Comparison of ENCODE assay signal across 1 cellular context in the genomic region with DNA sequence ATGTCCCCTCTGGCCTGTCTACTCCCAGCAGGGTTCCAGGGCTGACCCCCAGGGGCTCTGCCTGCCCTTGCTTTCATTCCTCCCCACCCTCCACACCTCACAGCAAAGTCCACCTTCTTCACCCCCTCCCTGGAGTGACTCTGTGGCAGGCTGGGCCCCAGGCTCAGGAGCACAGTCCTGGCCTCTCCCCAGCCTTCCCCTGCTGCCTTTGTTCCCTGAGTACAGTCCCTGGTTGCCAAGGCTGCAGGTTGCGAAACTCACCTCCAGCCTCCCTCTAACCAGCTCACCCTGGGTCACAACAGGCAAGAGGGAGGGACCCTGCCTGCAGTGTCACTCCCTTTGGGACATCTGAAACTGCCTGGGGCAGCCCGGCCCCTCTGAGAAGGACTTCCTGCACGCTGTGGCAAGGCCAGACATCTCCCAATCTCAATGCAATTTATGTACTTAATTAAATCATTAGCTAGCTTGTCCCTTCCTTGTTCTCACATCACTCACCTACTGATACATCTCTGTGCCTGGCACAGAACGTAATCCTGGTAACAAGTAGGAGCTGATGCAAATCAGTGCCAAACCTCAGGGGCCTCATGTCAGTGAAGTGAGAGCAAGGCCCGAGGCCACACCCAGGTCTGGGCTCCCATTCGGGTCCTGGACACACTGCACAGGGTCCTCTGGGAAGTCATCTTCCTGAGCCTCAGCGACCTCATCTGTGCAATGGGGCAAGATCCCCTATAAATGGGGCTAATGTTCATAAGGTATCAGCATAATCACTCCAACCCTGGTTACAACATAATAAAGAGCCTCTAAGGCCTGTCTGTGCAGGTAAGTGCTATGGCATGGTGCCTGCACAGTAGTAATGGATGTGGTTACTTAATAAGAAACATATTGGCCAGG.
TF ChIP-seq lines count a peak whose summit lies in the region.

No MANE protein-coding gene starts in this region.

TF ChIP-seq in HepG2, 621 proteins besides CTCF, POLR2A, EP300 and RAD21 (continued from another document and continues in another):
- TF ChIP-seq, protein P1, sequence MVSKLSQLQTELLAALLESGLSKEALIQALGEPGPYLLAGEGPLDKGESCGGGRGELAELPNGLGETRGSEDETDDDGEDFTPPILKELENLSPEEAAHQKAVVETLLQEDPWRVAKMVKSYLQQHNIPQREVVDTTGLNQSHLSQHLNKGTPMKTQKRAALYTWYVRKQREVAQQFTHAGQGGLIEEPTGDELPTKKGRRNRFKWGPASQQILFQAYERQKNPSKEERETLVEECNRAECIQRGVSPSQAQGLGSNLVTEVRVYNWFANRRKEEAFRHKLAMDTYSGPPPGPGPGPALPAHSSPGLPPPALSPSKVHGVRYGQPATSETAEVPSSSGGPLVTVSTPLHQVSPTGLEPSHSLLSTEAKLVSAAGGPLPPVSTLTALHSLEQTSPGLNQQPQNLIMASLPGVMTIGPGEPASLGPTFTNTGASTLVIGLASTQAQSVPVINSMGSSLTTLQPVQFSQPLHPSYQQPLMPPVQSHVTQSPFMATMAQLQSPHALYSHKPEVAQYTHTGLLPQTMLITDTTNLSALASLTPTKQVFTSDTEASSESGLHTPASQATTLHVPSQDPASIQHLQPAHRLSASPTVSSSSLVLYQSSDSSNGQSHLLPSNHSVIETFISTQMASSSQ (IDR thresholded peaks at IDR 0.05; ENCODE audit: low read depth), result no peak
- TF ChIP-seq, protein P1 (CRISPR knock-in tag; IDR thresholded peaks at IDR 0.05; ENCODE audit: borderline replicate concordance), result peak; percentile 63; the same call in 1 of the 2 replicates
- TF ChIP-seq, protein P2, sequence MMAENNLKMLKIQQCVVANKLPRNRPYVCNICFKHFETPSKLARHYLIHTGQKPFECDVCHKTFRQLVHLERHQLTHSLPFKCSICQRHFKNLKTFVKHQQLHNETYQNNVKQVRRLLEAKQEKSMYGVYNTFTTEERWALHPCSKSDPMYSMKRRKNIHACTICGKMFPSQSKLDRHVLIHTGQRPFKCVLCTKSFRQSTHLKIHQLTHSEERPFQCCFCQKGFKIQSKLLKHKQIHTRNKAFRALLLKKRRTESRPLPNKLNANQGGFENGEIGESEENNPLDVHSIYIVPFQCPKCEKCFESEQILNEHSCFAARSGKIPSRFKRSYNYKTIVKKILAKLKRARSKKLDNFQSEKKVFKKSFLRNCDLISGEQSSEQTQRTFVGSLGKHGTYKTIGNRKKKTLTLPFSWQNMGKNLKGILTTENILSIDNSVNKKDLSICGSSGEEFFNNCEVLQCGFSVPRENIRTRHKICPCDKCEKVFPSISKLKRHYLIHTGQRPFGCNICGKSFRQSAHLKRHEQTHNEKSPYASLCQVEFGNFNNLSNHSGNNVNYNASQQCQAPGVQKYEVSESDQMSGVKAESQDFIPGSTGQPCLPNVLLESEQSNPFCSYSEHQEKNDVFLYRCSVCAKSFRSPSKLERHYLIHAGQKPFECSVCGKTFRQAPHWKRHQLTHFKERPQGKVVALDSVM (CRISPR knock-in tag; IDR thresholded peaks at IDR 0.05), result peak; percentile 90; the same call in 1 of the 2 replicates
- TF ChIP-seq GATA4 (IDR thresholded peaks at IDR 0.05; ENCODE audit: borderline replicate concordance, low read depth), result no peak
- TF ChIP-seq ARHGAP35 (CRISPR knock-in tag; IDR thresholded peaks at IDR 0.05; ENCODE audit: borderline replicate concordance), result no peak
- TF ChIP-seq, protein P3, sequence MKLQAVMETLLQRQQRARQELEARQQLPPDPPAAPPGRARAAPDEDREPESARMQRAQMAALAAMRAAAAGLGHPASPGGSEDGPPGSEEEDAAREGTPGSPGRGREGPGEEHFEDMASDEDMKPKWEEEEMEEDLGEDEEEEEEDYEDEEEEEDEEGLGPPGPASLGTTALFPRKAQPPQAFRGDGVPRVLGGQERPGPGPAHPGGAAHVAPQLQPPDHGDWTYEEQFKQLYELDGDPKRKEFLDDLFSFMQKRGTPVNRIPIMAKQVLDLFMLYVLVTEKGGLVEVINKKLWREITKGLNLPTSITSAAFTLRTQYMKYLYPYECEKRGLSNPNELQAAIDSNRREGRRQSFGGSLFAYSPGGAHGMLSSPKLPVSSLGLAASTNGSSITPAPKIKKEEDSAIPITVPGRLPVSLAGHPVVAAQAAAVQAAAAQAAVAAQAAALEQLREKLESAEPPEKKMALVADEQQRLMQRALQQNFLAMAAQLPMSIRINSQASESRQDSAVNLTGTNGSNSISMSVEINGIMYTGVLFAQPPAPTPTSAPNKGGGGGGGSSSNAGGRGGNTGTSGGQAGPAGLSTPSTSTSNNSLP (IDR thresholded peaks at IDR 0.05; ENCODE audit: low read depth, low read length), result 0 out of 2 replicates have a peak, but pooled peaks have one; percentile 9
- peak; percentile 91; the same call in 1 of the 2 replicates for TF ChIP-seq ZMYM3 (CRISPR knock-in tag; IDR thresholded peaks at IDR 0.05)
- 0 out of 2 replicates have a peak, but pooled peaks have one; percentile 27 for TF ChIP-seq GZF1 (CRISPR knock-in tag; IDR thresholded peaks at IDR 0.05)
- TF ChIP-seq RFXAP (CRISPR knock-in tag; IDR thresholded peaks at IDR 0.05; ENCODE audit: borderline replicate concordance), result 0 out of 2 replicates have a peak, but pooled peaks have one; percentile 53
- TF ChIP-seq CBX2 (IDR thresholded peaks at IDR 0.05; ENCODE audit: low read depth, low read length), result no peak
- TF ChIP-seq CBX2 (CRISPR knock-in tag; IDR thresholded peaks at IDR 0.05; ENCODE audit: low read depth), result 0 out of 2 replicates have a peak, but pooled peaks have one; percentile 28
- TF ChIP-seq RCOR2 (CRISPR knock-in tag; IDR thresholded peaks at IDR 0.05), result peak; percentile 81; the same call in 1 of the 2 replicates
- no peak for TF ChIP-seq PHF20 (CRISPR knock-in tag; IDR thresholded peaks at IDR 0.05)
- TF ChIP-seq, protein P4, sequence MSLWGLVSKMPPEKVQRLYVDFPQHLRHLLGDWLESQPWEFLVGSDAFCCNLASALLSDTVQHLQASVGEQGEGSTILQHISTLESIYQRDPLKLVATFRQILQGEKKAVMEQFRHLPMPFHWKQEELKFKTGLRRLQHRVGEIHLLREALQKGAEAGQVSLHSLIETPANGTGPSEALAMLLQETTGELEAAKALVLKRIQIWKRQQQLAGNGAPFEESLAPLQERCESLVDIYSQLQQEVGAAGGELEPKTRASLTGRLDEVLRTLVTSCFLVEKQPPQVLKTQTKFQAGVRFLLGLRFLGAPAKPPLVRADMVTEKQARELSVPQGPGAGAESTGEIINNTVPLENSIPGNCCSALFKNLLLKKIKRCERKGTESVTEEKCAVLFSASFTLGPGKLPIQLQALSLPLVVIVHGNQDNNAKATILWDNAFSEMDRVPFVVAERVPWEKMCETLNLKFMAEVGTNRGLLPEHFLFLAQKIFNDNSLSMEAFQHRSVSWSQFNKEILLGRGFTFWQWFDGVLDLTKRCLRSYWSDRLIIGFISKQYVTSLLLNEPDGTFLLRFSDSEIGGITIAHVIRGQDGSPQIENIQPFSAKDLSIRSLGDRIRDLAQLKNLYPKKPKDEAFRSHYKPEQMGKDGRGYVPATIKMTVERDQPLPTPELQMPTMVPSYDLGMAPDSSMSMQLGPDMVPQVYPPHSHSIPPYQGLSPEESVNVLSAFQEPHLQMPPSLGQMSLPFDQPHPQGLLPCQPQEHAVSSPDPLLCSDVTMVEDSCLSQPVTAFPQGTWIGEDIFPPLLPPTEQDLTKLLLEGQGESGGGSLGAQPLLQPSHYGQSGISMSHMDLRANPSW (CRISPR knock-in tag; IDR thresholded peaks at IDR 0.05; ENCODE audit: borderline replicate concordance), result no peak
- TF ChIP-seq, protein P5, sequence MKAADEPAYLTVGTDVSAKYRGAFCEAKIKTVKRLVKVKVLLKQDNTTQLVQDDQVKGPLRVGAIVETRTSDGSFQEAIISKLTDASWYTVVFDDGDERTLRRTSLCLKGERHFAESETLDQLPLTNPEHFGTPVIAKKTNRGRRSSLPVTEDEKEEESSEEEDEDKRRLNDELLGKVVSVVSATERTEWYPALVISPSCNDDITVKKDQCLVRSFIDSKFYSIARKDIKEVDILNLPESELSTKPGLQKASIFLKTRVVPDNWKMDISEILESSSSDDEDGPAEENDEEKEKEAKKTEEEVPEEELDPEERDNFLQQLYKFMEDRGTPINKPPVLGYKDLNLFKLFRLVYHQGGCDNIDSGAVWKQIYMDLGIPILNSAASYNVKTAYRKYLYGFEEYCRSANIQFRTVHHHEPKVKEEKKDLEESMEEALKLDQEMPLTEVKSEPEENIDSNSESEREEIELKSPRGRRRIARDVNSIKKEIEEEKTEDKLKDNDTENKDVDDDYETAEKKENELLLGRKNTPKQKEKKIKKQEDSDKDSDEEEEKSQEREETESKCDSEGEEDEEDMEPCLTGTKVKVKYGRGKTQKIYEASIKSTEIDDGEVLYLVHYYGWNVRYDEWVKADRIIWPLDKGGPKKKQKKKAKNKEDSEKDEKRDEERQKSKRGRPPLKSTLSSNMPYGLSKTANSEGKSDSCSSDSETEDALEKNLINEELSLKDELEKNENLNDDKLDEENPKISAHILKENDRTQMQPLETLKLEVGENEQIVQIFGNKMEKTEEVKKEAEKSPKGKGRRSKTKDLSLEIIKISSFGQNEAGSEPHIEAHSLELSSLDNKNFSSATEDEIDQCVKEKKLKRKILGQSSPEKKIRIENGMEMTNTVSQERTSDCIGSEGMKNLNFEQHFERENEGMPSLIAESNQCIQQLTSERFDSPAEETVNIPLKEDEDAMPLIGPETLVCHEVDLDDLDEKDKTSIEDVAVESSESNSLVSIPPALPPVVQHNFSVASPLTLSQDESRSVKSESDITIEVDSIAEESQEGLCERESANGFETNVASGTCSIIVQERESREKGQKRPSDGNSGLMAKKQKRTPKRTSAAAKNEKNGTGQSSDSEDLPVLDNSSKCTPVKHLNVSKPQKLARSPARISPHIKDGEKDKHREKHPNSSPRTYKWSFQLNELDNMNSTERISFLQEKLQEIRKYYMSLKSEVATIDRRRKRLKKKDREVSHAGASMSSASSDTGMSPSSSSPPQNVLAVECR (CRISPR knock-in tag; IDR thresholded peaks at IDR 0.05; ENCODE audit: borderline replicate concordance), result peak; percentile 83; the same call in 1 of the 2 replicates
- TF ChIP-seq, protein P6, sequence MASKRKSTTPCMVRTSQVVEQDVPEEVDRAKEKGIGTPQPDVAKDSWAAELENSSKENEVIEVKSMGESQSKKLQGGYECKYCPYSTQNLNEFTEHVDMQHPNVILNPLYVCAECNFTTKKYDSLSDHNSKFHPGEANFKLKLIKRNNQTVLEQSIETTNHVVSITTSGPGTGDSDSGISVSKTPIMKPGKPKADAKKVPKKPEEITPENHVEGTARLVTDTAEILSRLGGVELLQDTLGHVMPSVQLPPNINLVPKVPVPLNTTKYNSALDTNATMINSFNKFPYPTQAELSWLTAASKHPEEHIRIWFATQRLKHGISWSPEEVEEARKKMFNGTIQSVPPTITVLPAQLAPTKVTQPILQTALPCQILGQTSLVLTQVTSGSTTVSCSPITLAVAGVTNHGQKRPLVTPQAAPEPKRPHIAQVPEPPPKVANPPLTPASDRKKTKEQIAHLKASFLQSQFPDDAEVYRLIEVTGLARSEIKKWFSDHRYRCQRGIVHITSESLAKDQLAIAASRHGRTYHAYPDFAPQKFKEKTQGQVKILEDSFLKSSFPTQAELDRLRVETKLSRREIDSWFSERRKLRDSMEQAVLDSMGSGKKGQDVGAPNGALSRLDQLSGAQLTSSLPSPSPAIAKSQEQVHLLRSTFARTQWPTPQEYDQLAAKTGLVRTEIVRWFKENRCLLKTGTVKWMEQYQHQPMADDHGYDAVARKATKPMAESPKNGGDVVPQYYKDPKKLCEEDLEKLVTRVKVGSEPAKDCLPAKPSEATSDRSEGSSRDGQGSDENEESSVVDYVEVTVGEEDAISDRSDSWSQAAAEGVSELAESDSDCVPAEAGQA (IDR thresholded peaks at IDR 0.05; ENCODE audit: low read depth), result no peak
- TF ChIP-seq, protein P6 (CRISPR knock-in tag; IDR thresholded peaks at IDR 0.05; ENCODE audit: borderline replicate concordance), result no peak
- peak; percentile 93 for TF ChIP-seq SSRP1 (CRISPR knock-in tag; IDR thresholded peaks at IDR 0.05)
- TF ChIP-seq, protein P7, sequence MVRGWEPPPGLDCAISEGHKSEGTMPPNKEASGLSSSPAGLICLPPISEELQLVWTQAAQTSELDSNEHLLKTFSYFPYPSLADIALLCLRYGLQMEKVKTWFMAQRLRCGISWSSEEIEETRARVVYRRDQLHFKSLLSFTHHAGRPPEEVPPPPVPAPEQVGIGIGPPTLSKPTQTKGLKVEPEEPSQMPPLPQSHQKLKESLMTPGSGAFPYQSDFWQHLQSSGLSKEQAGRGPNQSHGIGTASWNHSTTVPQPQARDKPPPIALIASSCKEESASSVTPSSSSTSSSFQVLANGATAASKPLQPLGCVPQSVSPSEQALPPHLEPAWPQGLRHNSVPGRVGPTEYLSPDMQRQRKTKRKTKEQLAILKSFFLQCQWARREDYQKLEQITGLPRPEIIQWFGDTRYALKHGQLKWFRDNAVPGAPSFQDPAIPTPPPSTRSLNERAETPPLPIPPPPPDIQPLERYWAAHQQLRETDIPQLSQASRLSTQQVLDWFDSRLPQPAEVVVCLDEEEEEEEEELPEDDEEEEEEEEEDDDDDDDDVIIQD (CRISPR knock-in tag; IDR thresholded peaks at IDR 0.05; ENCODE audit: low read depth), result 0 out of 2 replicates have a peak, but pooled peaks have one; percentile 51
- peak; percentile 75; the same call in 1 of the 2 replicates for TF ChIP-seq ZNF350 (CRISPR knock-in tag; IDR thresholded peaks at IDR 0.05; ENCODE audit: borderline replicate concordance, low read depth)
- peak; percentile 91 for TF ChIP-seq ZNF331 (CRISPR knock-in tag; IDR thresholded peaks at IDR 0.05)
- no peak for TF ChIP-seq SP140L (CRISPR knock-in tag; IDR thresholded peaks at IDR 0.05; ENCODE audit: borderline replicate concordance)
- no peak for TF ChIP-seq SCMH1 (CRISPR knock-in tag; IDR thresholded peaks at IDR 0.05; ENCODE audit: borderline replicate concordance)
- TF ChIP-seq ZNF660 (CRISPR knock-in tag; IDR thresholded peaks at IDR 0.05; ENCODE audit: borderline replicate concordance, low read depth), result no peak
